ENCODE assay signal across 21 cellular contexts in the genomic region with DNA sequence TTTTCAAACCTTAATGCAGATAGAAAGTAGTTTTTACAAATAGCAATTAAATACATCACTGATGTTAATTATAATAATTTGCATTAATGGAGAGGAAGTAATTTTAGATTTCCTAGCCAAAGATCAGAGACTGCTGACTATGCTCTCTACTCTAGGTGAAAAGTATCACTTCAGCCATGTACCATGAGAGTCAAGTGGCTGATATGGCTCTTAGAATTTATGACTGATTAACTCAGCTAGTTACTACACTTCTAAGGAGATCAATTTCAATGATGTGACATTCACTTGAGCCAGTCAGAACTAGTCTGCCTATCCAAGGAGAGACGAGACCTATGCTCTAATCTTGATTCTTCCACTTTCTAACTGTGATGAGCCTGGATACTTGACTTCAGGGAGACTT.
"Had no signal": no experiment of that assay in that cellular context is flagged by ENCODE, and none has a peak within 500 bp of the region (broad histone marks: within the 10 kb centered on the region; RNA-seq: fewer than 3 reads in every experiment).

No MANE protein-coding gene starts in this region.

- H3K4me1 ChIP-seq: psoas muscle, right lobe of liver, tibial artery had no signal

- H3K36me3 ChIP-seq: right lobe of liver, tibial artery, upper lobe of left lung had no signal

- H2AFZ ChIP-seq: hepatocyte had no signal

- DNase-seq: effector CD4-positive, alpha-beta T cell; endodermal cell; erythroblast; foreskin keratinocyte; head of caudate nucleus; kidney; left cardiac atrium; left ventricle myocardium superior; naive thymus-derived CD4-positive, alpha-beta T cell; nephron progenitor cell; psoas muscle; retina; right lobe of liver; stimulated activated CD4-positive, alpha-beta T cell treated with anti-CD3 and anti-CD28 coated beads, Interleukin-4, amount 100 ng/mL, for 1 hour; stimulated activated CD8-positive, alpha-beta memory T cell treated with anti-CD3 and anti-CD28 coated beads, Interleukin-4, amount 100 ng/mL, for 48 hours; stimulated activated naive CD8-positive, alpha-beta T cell treated with anti-CD3 and anti-CD28 coated beads, Interleukin-15, Interleukin-2, amounts not matched to agents 100 U/mL and 50 U/mL, for 24 hours; tibial artery; upper lobe of left lung had no signal

- H3K4me3 ChIP-seq: coronary artery, hepatocyte, psoas muscle, right lobe of liver, tibial artery, upper lobe of left lung had no signal

- H3K4me2 ChIP-seq: hepatocyte had no signal

- H3K9me3 ChIP-seq: psoas muscle, right lobe of liver, tibial artery, upper lobe of left lung had no signal

- ATAC-seq: foreskin keratinocyte; left cardiac atrium; left ventricle myocardium superior; naive thymus-derived CD4-positive, alpha-beta T cell; right lobe of liver; stimulated activated effector memory CD8-positive, alpha-beta T cell treated with anti-CD3 and anti-CD28 coated beads, Interleukin-12 subunit alpha, Interleukin-12 subunit beta, amount 100 ng/mL, for 72 hours; stimulated activated naive CD8-positive, alpha-beta T cell treated with anti-CD3 and anti-CD28 coated beads, Interleukin-15, Interleukin-2, amounts not matched to agents 100 U/mL and 50 U/mL, for 24 hours had no signal

- H3K27me3 ChIP-seq: hepatocyte, right lobe of liver, tibial artery, upper lobe of left lung had no signal

- H3K27ac ChIP-seq: coronary artery, foreskin keratinocyte, hepatocyte, psoas muscle, right lobe of liver, tibial artery, upper lobe of left lung had no signal

- H3K79me2 ChIP-seq: hepatocyte had no signal
